ENCODE assay signal across 8 cellular contexts in the genomic region with DNA sequence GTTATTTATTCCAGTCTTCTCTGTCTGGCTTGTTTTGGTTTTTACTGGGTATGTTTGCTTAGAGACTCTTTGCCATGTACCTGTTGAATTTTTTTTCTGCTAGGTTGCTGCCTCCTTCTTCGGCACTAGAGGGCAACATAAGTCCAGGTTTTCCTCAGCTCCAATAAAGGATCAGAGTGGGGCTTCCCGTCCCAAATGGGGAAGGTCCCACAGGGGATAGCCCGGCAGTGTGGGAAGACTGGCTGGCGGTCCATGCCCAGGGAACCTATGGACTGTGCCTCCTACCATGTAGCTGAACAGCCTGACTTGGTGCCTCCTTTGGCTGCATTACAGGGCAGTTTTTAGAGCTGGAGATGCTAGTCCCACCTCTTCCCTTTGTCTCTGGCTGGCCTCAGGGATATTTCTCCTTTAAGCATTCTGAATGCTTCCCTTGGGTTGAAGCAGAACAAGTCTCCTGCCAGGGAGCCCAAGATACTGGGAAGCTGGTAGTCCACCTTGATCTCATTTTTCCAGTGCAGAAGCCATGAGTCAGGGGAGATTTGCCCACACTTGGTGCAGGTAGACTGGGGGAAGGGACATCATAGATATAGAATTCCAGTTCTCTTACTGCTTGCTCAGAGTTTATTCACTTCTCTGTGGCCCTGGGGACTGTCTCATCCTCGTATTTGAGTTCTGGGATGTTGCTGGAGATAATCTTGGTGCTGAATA.
DNase-seq lines count a peak whose midpoint lies in the region; ATAC-seq, FAIRE-seq and TF ChIP-seq lines count a peak whose summit lies in the region.

No MANE protein-coding gene starts in this region.

- H3K4me3 ChIP-seq in fibroblast of lung (replicated peaks in 1 of 4; ENCODE audit: control extremely low read depth in 1 of 4, insufficient read depth in 1 of 4, low read depth in 3 of 4, low read length in 4 of 4) (no peak overlapping the region), pancreas (no peak overlapping the region)

- H3K79me2 ChIP-seq in fibroblast of lung (ENCODE audit: control insufficient read depth, insufficient read depth, low read length) = no peaks in the 10 kb centered on the region

- H3K4me2 ChIP-seq in fibroblast of lung (ENCODE audit: extremely low read depth, insufficient read depth, low read length) = no peak overlapping the region

- H3K36me3 ChIP-seq in fibroblast of lung (ENCODE audit: control insufficient read depth, insufficient read depth, low read length) (no peaks in the 10 kb centered on the region), pancreas (peaks cover 0 to 1% (median 0%) of the 10 kb centered on the region in 3 donors)

- intact Hi-C loops in pancreas (cut with DNase I) = loop anchor here in 1 of 3 donors (10.0 kb wide), 1 partner anchor 267 kb away; no protein-coding TSS in a partner anchor

- TF ChIP-seq CTCF in fibroblast of lung (conservative IDR thresholded peaks at IDR 0.05 in 1 of 2, IDR thresholded peaks at IDR 0.05 in 1 of 2; ENCODE audit: low read depth in 1 of 2, low read length in 2 of 2) (peak; percentile 63 to 79), pancreas (IDR thresholded peaks at IDR 0.05) (peak; percentile 11 to 38 (median 23))

- H3K4me1 ChIP-seq in fibroblast of lung (ENCODE audit: control insufficient read depth, extremely low read depth, insufficient read depth, low read length) (peaks cover 3% of the 10 kb centered on the region), pancreas (no peaks in the 10 kb centered on the region)

- 21 to 35% methylated on average over 5 of the region's 5 CpGs for WGBS in pancreas, 2 donors

- H2AFZ ChIP-seq in fibroblast of lung (ENCODE audit: low read length) = no peak overlapping the region

- no peaks in the 10 kb centered on the region for H3K27me3 ChIP-seq in fibroblast of lung (ENCODE audit: control insufficient read depth, insufficient read depth, low read length)
- no peaks in the 10 kb centered on the region for H3K27me3 ChIP-seq in pancreas

- peak in 3 of 4 donors; percentile 41 to 75 (median 57) for ATAC-seq in pancreas
- no peak for ATAC-seq in HG02610 (IDR thresholded peaks at IDR 0.05; ENCODE audit: unreplicated experiment)

- H3K9me3 ChIP-seq in fibroblast of lung (ENCODE audit: control insufficient read depth, insufficient read depth, low read depth, low read length) (no peaks in the 10 kb centered on the region), pancreas (no peaks in the 10 kb centered on the region)

- H3K27ac ChIP-seq in fibroblast of lung (ENCODE audit: insufficient read depth, low read length) (no peak overlapping the region), pancreas (no peak overlapping the region)

- FAIRE-seq in pancreas (lab: Jason Lieb, UNC) = no peak

- no peaks in the 10 kb centered on the region for H4K20me1 ChIP-seq in fibroblast of lung (ENCODE audit: control insufficient read depth, extremely low read depth, insufficient read depth, low read length)

- H3K9ac ChIP-seq in fibroblast of lung (ENCODE audit: insufficient read depth, low read length) = no peak overlapping the region

- DNase-seq in stimulated activated CD4-positive, alpha-beta T cell treated with anti-CD3 and anti-CD28 coated beads, Interleukin-12 subunit alpha, Interleukin-12 subunit beta, amount 100 ng/mL, for 48 hours (ENCODE audit: low read depth in 2 of 3, low spot score in 1 of 3) = peak in 2 of 3 donors; percentile 12 to 36
- no peak for DNase-seq in stimulated activated CD4-positive, alpha-beta T cell treated with anti-CD3 and anti-CD28 coated beads, Interleukin-4, amount 100 ng/mL, for 1 hour
- DNase-seq in NAMALWA (ENCODE audit: low spot score) (peak; percentile 68), fibroblast of lung (ENCODE audit: low read depth in 2 of 2) (peak; percentile 38 to 69), pancreas (peak in 3 of 6 donors; percentile 13 to 27 (median 27)), hypothalamus (lab: John Stamatoyannopoulos, UW) (no peak)
- DNase-seq in activated CD4-positive, alpha-beta T cell treated with anti-CD3 and anti-CD28 coated beads for 48 hours = peak; percentile 26

Comparison
In these comparisons a context has a peak if more than half of its experiments do, and no peak if none do; other contexts are left out.
1. DNase-seq: peak in stimulated activated CD4-positive, alpha-beta T cell treated with anti-CD3 and anti-CD28 coated beads, Interleukin-12 subunit alpha, Interleukin-12 subunit beta, amount 100 ng/mL, for 48 hours (2 of 3), NAMALWA (single experiment), activated CD4-positive, alpha-beta T cell treated with anti-CD3 and anti-CD28 coated beads for 48 hours (single experiment) and fibroblast of lung (2 of 2); none in stimulated activated CD4-positive, alpha-beta T cell treated with anti-CD3 and anti-CD28 coated beads, Interleukin-4, amount 100 ng/mL, for 1 hour (single experiment) and hypothalamus (0 of 51).